21 cellular contexts compared by ENCODE assay signal in genomic region chr12:127903146-127903545, GRCh38.
DNase-seq lines count a peak whose midpoint lies in the region; FAIRE-seq and TF ChIP-seq lines count a peak whose summit lies in the region.
"Had no signal": no experiment of that assay in that cellular context is flagged by ENCODE, and none has a peak within 500 bp of the region (broad histone marks: within the 10 kb centered on the region; RNA-seq: fewer than 3 reads in every experiment).

No MANE protein-coding gene starts in this region.

- peak overlapping the region; percentile 22 to 50; a peak in 3 of 4 replicates for H3K4me2 ChIP-seq in H1 (ENCODE audit: insufficient read depth in 1 of 2, low read depth in 2 of 2, low read length in 2 of 2)

- TF ChIP-seq RAD21 in H1 (IDR thresholded peaks at IDR 0.05 in 1 of 2, conservative IDR thresholded peaks at IDR 0.05 in 1 of 2; ENCODE audit: low read depth in 2 of 2, low read length in 2 of 2): no peak

- H3K9ac ChIP-seq in H1 (replicated peaks in 1 of 4; ENCODE audit: extremely low read depth in 1 of 4, low read depth in 3 of 4, low read length in 3 of 4): no peak overlapping the region

- no peaks in the 10 kb centered on the region for H3K79me2 ChIP-seq in H1 (ENCODE audit: control insufficient read depth in 1 of 2, insufficient read depth in 2 of 2, low read length in 2 of 2)

- H2BK120ac ChIP-seq in H1 (replicated peaks; ENCODE audit: low read depth, low read length): no peak overlapping the region

- no peaks in the 10 kb centered on the region for H3K79me1 ChIP-seq in H1 (ENCODE audit: low read depth, low read length)

- H3K36me3 ChIP-seq in H7 (replicated peaks; ENCODE audit: control insufficient read depth, insufficient read depth, low read length) (no peaks in the 10 kb centered on the region), H1 (ENCODE audit: control insufficient read depth in 2 of 4, insufficient read depth in 4 of 4, low read length in 3 of 4) (no peaks in the 10 kb centered on the region)
- H3K36me3 ChIP-seq: heart right ventricle, vagina had no signal

- H2BK20ac ChIP-seq in H1 (ENCODE audit: low read length): no peak overlapping the region

- H2AK5ac ChIP-seq in H1 (ENCODE audit: low read depth, low read length): no peak overlapping the region

- CTCF ChIA-PET in AG04449 (lab: Yijun Ruan, JAX) (interaction anchor here (1.0 to 1.1 kb wide), 2 partner anchors 9 to 61 kb away, joined by 3 to 4 read pairs; no protein-coding TSS in a partner anchor), H1 (lab: Charles Lee; ENCODE audit: partially characterized antibody) (interaction anchor here (2.6 kb wide), 1 partner anchor 10 kb away, joined by 13 read pairs; no protein-coding TSS in a partner anchor)

- no peak for TF ChIP-seq POLR2A in H1 (IDR thresholded peaks at IDR 0.05; ENCODE audit: control extremely low read depth in 1 of 2, low read depth in 2 of 2, low read length in 2 of 2)

- DNase-seq in AG04449 (ENCODE audit: low read depth, low spot score) (peak; percentile 51), H7 (peak; percentile 39), H1 (ENCODE audit: low read depth in 1 of 2, low spot score in 2 of 2) (peak in 1 of 2 experiments; percentile 19), myocyte (ENCODE audit: low read depth) (peak; percentile 60), NCI-H524 (lab: John Stamatoyannopoulos, UW) (no peak), GM19238 (ENCODE audit: insufficient read length, low spot score) (no peak), hippocampal formation (lab: John Stamatoyannopoulos, UW) (no peak), middle frontal gyrus (ENCODE audit: extremely low spot score, low spot score) (no peak)
- DNase-seq: activated CD4-positive, alpha-beta T cell treated with anti-CD3 and anti-CD28 coated beads, Interleukin-2, amount 10 ng/mL, durations not matched to agents 7 days and 5 days; activated gamma-delta T cell treated with Interleukin-2 at 50 U/mL for 16 hours; CD4-positive, CD25-positive, alpha-beta regulatory T cell; DMS153; effector memory CD4-positive, alpha-beta T cell; heart right ventricle; Karpas-422; kidney; NCI-H1105 treated with DMSO at 0.1 percent for 48 hours; NCI-H510A treated with DMSO at 0.1 percent for 48 hours; psoas muscle had no signal

- no peak overlapping the region for H4K8ac ChIP-seq in H1 (ENCODE audit: extremely low read depth, insufficient read depth, low read length)

- H2AFZ ChIP-seq in H1 (ENCODE audit: low read length): peak overlapping the region; percentile 79; the same call in 1 of the 2 replicates

- H2BK5ac ChIP-seq in H1 (ENCODE audit: low read depth, low read length): peak overlapping the region; percentile 79

- peaks cover 0 to 4% (median 1%) of the 10 kb centered on the region in 4 experiments; a peak in 2 of 7 replicates for H3K4me1 ChIP-seq in H1 (replicated peaks in 1 of 4; ENCODE audit: control insufficient read depth in 3 of 4, insufficient read depth in 4 of 4, low read length in 3 of 4)
- H3K4me1 ChIP-seq: heart right ventricle, psoas muscle, vagina had no signal

- 0 out of 3 replicates have a peak, but pooled peaks of 1 of the 2 experiments have one; percentile 23 for TF ChIP-seq EP300 in H1 (IDR thresholded peaks at IDR 0.05; ENCODE audit: borderline replicate concordance in 1 of 2, low read depth in 2 of 2, low read length in 2 of 2)

- no peak overlapping the region for H3K4me3 ChIP-seq in AG04449 (ENCODE audit: low read depth, low read length)
- H3K4me3 ChIP-seq in H7 (ENCODE audit: insufficient read depth, low read depth, low read length): no peak overlapping the region
- peak overlapping the region in 1 of 4 experiments; percentile 17; a peak in 1 of 8 replicates for H3K4me3 ChIP-seq in H1 (ENCODE audit: extremely low read depth in 1 of 4, insufficient read depth in 2 of 4, low read depth in 3 of 4, low read length in 4 of 4)
- H3K4me3 ChIP-seq: heart right ventricle, psoas muscle, vagina had no signal

- no peak for FAIRE-seq in H1 (lab: Jason Lieb, UNC)
- FAIRE-seq: A204.1, kidney had no signal

- no peak overlapping the region for H3K4ac ChIP-seq in H1 (replicated peaks; ENCODE audit: insufficient read length, low read depth, low read length)

- no peaks in the 10 kb centered on the region for H4K20me1 ChIP-seq in H1 (replicated peaks in 1 of 2; ENCODE audit: control insufficient read depth in 1 of 2, insufficient read depth in 2 of 2, low read length in 2 of 2)

- H4K5ac ChIP-seq in H1 (ENCODE audit: insufficient read length, low read depth, low read length): no peak overlapping the region

- H3K23ac ChIP-seq in H1 (ENCODE audit: insufficient read length): no peak overlapping the region

- no peak overlapping the region for H2BK15ac ChIP-seq in H1 (ENCODE audit: low read length)

- 42% methylated on average over 5 of the region's 5 CpGs; no CpG with 5 or more reads in 1 of the 2 experiments for WGBS in H1 (ENCODE audit: extremely low coverage in 1 of 2, insufficient coverage in 1 of 2, insufficient read length in 1 of 2, insufficient replicate concordance in 2 of 2, low coverage in 1 of 2, low lambda C conversion rate in 2 of 2, missing lambda C conversion rate in 1 of 2), 2 experiments

- H3K27ac ChIP-seq in H1 (ENCODE audit: low read depth, low read length): no peak overlapping the region
- H3K27ac ChIP-seq: heart right ventricle, psoas muscle, vagina had no signal

- no peak overlapping the region for H3K56ac ChIP-seq in H1 (replicated peaks; ENCODE audit: insufficient read length, low read depth, low read length)

- H3K14ac ChIP-seq in H1 (ENCODE audit: insufficient read length): no peak overlapping the region

- no peaks in the 10 kb centered on the region for H3K9me3 ChIP-seq in H1 (ENCODE audit: insufficient read depth in 2 of 2, low read depth in 1 of 2, low read length in 1 of 2)
- H3K9me3 ChIP-seq: psoas muscle, vagina had no signal

- no peaks in the 10 kb centered on the region for H3K23me2 ChIP-seq in H1 (ENCODE audit: low read depth, low read length)

- TF ChIP-seq CTCF in AG04449 (IDR thresholded peaks at IDR 0.05; ENCODE audit: insufficient read depth, low read length, missing control alignments) (no peak), H1 (IDR thresholded peaks at IDR 0.05; ENCODE audit: control extremely low read depth in 1 of 3, insufficient read depth in 1 of 3, low read depth in 1 of 3, low read length in 3 of 3) (no peak)

- no peaks in the 10 kb centered on the region for H3K27me3 ChIP-seq in H7 (ENCODE audit: control insufficient read depth, insufficient read depth, low read length)
- no peaks in the 10 kb centered on the region for H3K27me3 ChIP-seq in H1 (replicated peaks in 1 of 4; ENCODE audit: control insufficient read depth in 3 of 4, extremely low read depth in 1 of 4, insufficient read depth in 3 of 4, low read length in 3 of 4)
- H3K27me3 ChIP-seq: heart right ventricle, vagina had no signal

- peak overlapping the region; percentile 85 for H2BK12ac ChIP-seq in H1 (ENCODE audit: low read depth, low read length)

- POLR2A ChIA-PET in AG04449 (lab: Yijun Ruan, JAX): no interaction called here
- POLR2A ChIA-PET in H1 (lab: Charles Lee; ENCODE audit: partially characterized antibody): interaction anchor here (0.7 to 1.2 kb wide), 2 partner anchors 9 to 23 kb away, joined by 3 to 4 read pairs; no protein-coding TSS in a partner anchor

- no peak overlapping the region for H4K91ac ChIP-seq in H1 (replicated peaks; ENCODE audit: insufficient read length, low read length)

- no peak overlapping the region for H3K18ac ChIP-seq in H1 (ENCODE audit: extremely low read depth, low read length)

TF ChIP-seq in H1, 55 proteins besides CTCF, POLR2A, EP300 and RAD21:
- TF ChIP-seq TAF7 (optimal IDR thresholded peaks at IDR 0.05; ENCODE audit: borderline replicate concordance, low read depth, low read length) (no peak), SP1 (IDR thresholded peaks at IDR 0.05; ENCODE audit: low read depth, low read length) (0 out of 2 replicates have a peak, but pooled peaks have one; percentile 55), TEAD4 (IDR thresholded peaks at IDR 0.05; ENCODE audit: low read depth, low read length) (peak; percentile 89), SIX5 (IDR thresholded peaks at IDR 0.05; ENCODE audit: low read depth, low read length) (no peak), ZNF274 (IDR thresholded peaks at IDR 0.05; ENCODE audit: borderline replicate concordance, extremely low read depth, low read length) (no peak)

Comparison
In these comparisons a context has a peak if more than half of its experiments do, and no peak if none do; other contexts are left out.
1. DNase-seq: peak in AG04449 (single experiment), H7 (single experiment) and myocyte (single experiment); none in NCI-H524 (0 of 2), GM19238 (single experiment), hippocampal formation (0 of 2) and middle frontal gyrus (single experiment).